In genomic region chr3:158725348-158725966, GRCh38 we compare ENCODE assay signal across 8 cellular contexts. TPM values are rescaled to one million over a fixed set of nuclear protein-coding genes. Genes with fewer than 3 reads are reported as not detected.
DNase-seq lines count a peak whose midpoint lies in the region; ATAC-seq and TF ChIP-seq lines count a peak whose summit lies in the region.

No MANE protein-coding gene starts in this region.

- no peaks in the 10 kb centered on the region for H3K79me2 ChIP-seq in neural progenitor cell (ENCODE audit: low read depth)

- no peak overlapping the region for H3K4me3 ChIP-seq in choroid plexus epithelial cell (ENCODE audit: low read depth, low read length)
- no peak overlapping the region for H3K4me3 ChIP-seq in lung
- H3K4me3 ChIP-seq in neural progenitor cell: no peak overlapping the region

- H3K4me1 ChIP-seq in lung (ENCODE audit: control insufficient read depth in 2 of 2, insufficient read depth in 2 of 2, low read length in 2 of 2) (peaks cover 3 to 14% of the 10 kb centered on the region in 2 donors), neural progenitor cell (no peaks in the 10 kb centered on the region)

- H3K4me2 ChIP-seq in neural progenitor cell: no peak overlapping the region

- peaks cover 7% of the 10 kb centered on the region for H3K36me3 Mint-ChIP-seq in neural progenitor cell

- H3K36me3 ChIP-seq in lung (ENCODE audit: control insufficient read depth in 2 of 2, insufficient read depth in 2 of 2, low read length in 2 of 2) (no peaks in the 10 kb centered on the region), neural progenitor cell (no peaks in the 10 kb centered on the region)

- H3K27me3 Mint-ChIP-seq in neural progenitor cell (ENCODE audit: insufficient read depth, low read depth): peaks cover 5% of the 10 kb centered on the region

- peaks cover 4% of the 10 kb centered on the region for H3K4me1 Mint-ChIP-seq in neural progenitor cell

- H3K27me3 ChIP-seq in lung (ENCODE audit: control insufficient read depth, insufficient read depth) (no peaks in the 10 kb centered on the region), neural progenitor cell (peaks cover 1% of the 10 kb centered on the region)

- no peaks in the 10 kb centered on the region for H3F3A ChIP-seq in neural progenitor cell (ENCODE audit: low read depth)

- TF ChIP-seq CTCF in choroid plexus epithelial cell (conservative IDR thresholded peaks at IDR 0.05; ENCODE audit: low read depth, low read length): no peak
- no peak for TF ChIP-seq CTCF in lung (IDR thresholded peaks at IDR 0.05; ENCODE audit: control extremely low read depth, extremely low read depth)
- TF ChIP-seq CTCF in neural progenitor cell (IDR thresholded peaks at IDR 0.05): no peak

- peak; percentile 59 for ATAC-seq in lung (ENCODE audit: insufficient read depth, low FRiP score)
- no peak for ATAC-seq in HG02885 (IDR thresholded peaks at IDR 0.05; ENCODE audit: poor library complexity, unreplicated experiment)

- H3K27ac ChIP-seq in lung (ENCODE audit: low read depth in 1 of 2, low read length in 1 of 2) (peak overlapping the region in 1 of 2 donors; percentile 80), neural progenitor cell (no peak overlapping the region)

- no peak overlapping the region for H2AFZ ChIP-seq in neural progenitor cell (replicated peaks)

- H3K9me3 Mint-ChIP-seq in neural progenitor cell: no peaks in the 10 kb centered on the region

- no peaks in the 10 kb centered on the region for H4K20me1 ChIP-seq in neural progenitor cell (ENCODE audit: low read depth)

- WGBS in lung, 2 donors: 51 to 68% methylated on average over 9 of the region's 9 CpGs

- H3K9ac ChIP-seq in neural progenitor cell: no peak overlapping the region

- no peak overlapping the region for H3K4me3 Mint-ChIP-seq in neural progenitor cell

- H3K27ac Mint-ChIP-seq in neural progenitor cell: no peak overlapping the region

- DNase-seq in A172 (ENCODE audit: low spot score) (peak; percentile 86), HK-2 (ENCODE audit: unreplicated experiment) (peak; percentile 80), choroid plexus epithelial cell (ENCODE audit: low read depth) (peak; percentile 98), lung (ENCODE audit: low spot score) (peak; percentile 47), neural progenitor cell (ENCODE audit: low spot score) (no peak), NCI-H128 (lab: John Stamatoyannopoulos, UW; ENCODE audit: unreplicated experiment) (no peak), SKM-1 (lab: John Stamatoyannopoulos, UW; ENCODE audit: unreplicated experiment) (no peak)

- H3K9me3 ChIP-seq in lung (ENCODE audit: control insufficient read depth in 2 of 2, insufficient read depth in 1 of 2, low read length in 1 of 2) (no peaks in the 10 kb centered on the region), neural progenitor cell (ENCODE audit: low read depth) (no peaks in the 10 kb centered on the region)

RNA-seq across cellular contexts. Expression of gene RARRES1, which starts 6.8 kb away (rescaled TPM):
- not detected in 2 replicates for total RNA-seq in A172 (2014; rRNA removed; shearing (Covaris generic))
- total RNA-seq in lung: 100 to 1,000 TPM in 1 of 2 donors, 10 to 100 TPM in 1; 36.3 to 110 TPM
- 10 to 100 TPM; 49.8 to 53.4 TPM for polyA plus RNA-seq in lung
- total RNA-seq in neural progenitor cell (ENCODE audit: low replicate concordance): 0.21 and 0.62 TPM in 2 replicates

RNA-seq across cellular contexts. Expression of gene LXN, which starts 53.0 kb away (rescaled TPM):
- total RNA-seq in A172 (2014; rRNA removed; shearing (Covaris generic)): not detected in 2 replicates
- total RNA-seq in lung: 100 to 1,000 TPM in 1 of 2 donors, 10 to 100 TPM in 1; 32.3 to 103 TPM
- polyA plus RNA-seq in lung: 10 to 100 TPM; 20.7 to 31.2 TPM
- 20.7 and 25.9 TPM in 2 replicates for total RNA-seq in neural progenitor cell (ENCODE audit: low replicate concordance)

Comparison
In these comparisons a context has a peak if more than half of its experiments do, and no peak if none do; other contexts are left out.
1. DNase-seq: peak in A172 (single experiment), HK-2 (single experiment), choroid plexus epithelial cell (single experiment) and lung (single experiment); none in neural progenitor cell (single experiment), NCI-H128 (single experiment) and SKM-1 (single experiment).
2. RNA of gene RARRES1, which starts 6.8 kb away (total RNA-seq): 36.3 to 110 TPM in lung; 0.21 to 0.62 TPM in neural progenitor cell and not detected in A172; every median in the first group is over 10 times any median in the second.
3. RNA of gene LXN, which starts 53.0 kb away (total RNA-seq): 32.3 to 103 TPM in lung and 20.7 to 25.9 TPM in neural progenitor cell; not detected in A172; every median in the first group is over 10 times any median in the second.